In the genomic region with DNA sequence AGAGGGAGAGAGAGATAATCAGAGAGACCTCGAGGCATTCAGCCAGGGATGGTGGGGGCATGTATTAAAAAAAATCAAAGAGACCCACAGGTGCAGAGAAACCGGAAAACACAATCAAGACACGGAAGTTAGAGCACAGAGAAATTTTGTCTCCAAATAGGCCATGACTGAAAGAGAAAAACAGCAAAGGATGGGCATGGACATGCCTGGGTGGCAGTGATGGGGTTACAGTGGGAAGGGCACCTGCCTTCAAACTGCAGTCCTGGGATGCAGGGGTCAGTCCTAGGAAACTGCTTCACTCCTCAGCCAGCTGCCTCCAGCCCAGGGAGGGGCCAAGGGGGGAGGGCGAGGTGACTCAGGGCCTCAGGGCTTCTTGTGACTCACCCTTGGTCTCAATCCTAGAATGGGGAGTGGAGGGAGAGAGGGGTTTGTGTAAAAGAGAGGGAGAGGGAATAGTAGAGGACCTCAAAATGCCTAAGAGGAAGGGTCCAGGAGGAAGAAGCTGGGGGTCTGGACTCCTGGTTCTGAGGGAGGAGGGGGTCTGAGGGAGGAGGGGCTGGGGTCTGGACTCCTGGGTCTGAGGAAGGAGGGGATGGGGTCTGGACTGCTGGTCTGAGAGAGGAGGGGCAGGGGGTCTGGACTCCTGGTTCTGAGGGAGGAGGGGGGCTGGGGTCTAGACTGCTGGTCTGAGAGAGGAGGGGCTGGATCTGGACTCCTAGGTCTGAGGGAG, we compare ENCODE assay signal across 2 cellular contexts.
TF ChIP-seq lines count a peak whose summit lies in the region.

No MANE protein-coding gene starts in this region.

TF ChIP-seq in HCT116, 20 proteins besides CTCF, POLR2A, EP300 and RAD21 (continued from another document):
- TF ChIP-seq SP1 (IDR thresholded peaks at IDR 0.05; ENCODE audit: low read depth) (peak; percentile 85), ZNF274 (IDR thresholded peaks at IDR 0.05; ENCODE audit: low read depth, low read length) (no peak), TCF7L2 (IDR thresholded peaks at IDR 0.05; ENCODE audit: borderline replicate concordance, extremely low read depth, insufficient read depth, insufficient read length) (peak; percentile 53), EZH2 (IDR thresholded peaks at IDR 0.05) (no peak), ATF3 (IDR thresholded peaks at IDR 0.05) (no peak), YY1 (IDR thresholded peaks at IDR 0.05; ENCODE audit: extremely low read depth, insufficient replicate concordance, low read depth, low read length) (peak; percentile 57), CEBPB (IDR thresholded peaks at IDR 0.05; ENCODE audit: low read depth) (no peak), ZFX (IDR thresholded peaks at IDR 0.05) (no peak), ELF1 (IDR thresholded peaks at IDR 0.05; ENCODE audit: borderline replicate concordance, low read depth) (no peak), CBX3 (IDR thresholded peaks at IDR 0.05; ENCODE audit: low read depth) (peak; percentile 69; the same call in 1 of the 2 replicates), JUND (IDR thresholded peaks at IDR 0.05) (peak; percentile 92), ZBTB33 (IDR thresholded peaks at IDR 0.05; ENCODE audit: extremely low read depth, insufficient replicate concordance, low read length) (peak; percentile 19), EZH2phosphoT487 (IDR thresholded peaks at IDR 0.05; ENCODE audit: borderline replicate concordance) (no peak), FOSL1 (IDR thresholded peaks at IDR 0.05; ENCODE audit: low read depth) (peak; percentile 93)
- TF ChIP-seq, protein P1, sequence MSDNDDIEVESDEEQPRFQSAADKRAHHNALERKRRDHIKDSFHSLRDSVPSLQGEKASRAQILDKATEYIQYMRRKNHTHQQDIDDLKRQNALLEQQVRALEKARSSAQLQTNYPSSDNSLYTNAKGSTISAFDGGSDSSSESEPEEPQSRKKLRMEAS (IDR thresholded peaks at IDR 0.05): peak; percentile 45; the same call in 1 of the 2 replicates
TF ChIP-seq in HCT116: peak in this region for 9.

TF ChIP-seq in SK-N-SH treated with all-trans-retinoic acid at 6 μM for 48 hours, 23 proteins besides CTCF, POLR2A, EP300 and RAD21:
- TF ChIP-seq, protein P2, sequence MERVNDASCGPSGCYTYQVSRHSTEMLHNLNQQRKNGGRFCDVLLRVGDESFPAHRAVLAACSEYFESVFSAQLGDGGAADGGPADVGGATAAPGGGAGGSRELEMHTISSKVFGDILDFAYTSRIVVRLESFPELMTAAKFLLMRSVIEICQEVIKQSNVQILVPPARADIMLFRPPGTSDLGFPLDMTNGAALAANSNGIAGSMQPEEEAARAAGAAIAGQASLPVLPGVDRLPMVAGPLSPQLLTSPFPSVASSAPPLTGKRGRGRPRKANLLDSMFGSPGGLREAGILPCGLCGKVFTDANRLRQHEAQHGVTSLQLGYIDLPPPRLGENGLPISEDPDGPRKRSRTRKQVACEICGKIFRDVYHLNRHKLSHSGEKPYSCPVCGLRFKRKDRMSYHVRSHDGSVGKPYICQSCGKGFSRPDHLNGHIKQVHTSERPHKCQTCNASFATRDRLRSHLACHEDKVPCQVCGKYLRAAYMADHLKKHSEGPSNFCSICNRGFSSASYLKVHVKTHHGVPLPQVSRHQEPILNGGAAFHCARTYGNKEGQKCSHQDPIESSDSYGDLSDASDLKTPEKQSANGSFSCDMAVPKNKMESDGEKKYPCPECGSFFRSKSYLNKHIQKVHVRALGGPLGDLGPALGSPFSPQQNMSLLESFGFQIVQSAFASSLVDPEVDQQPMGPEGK (CRISPR knock-in tag; IDR thresholded peaks at IDR 0.05; ENCODE audit: borderline replicate concordance): peak; percentile 46; the same call in 1 of the 2 replicates
- TF ChIP-seq ZFP30 (CRISPR knock-in tag; IDR thresholded peaks at IDR 0.05): no peak
- TF ChIP-seq, protein P3, sequence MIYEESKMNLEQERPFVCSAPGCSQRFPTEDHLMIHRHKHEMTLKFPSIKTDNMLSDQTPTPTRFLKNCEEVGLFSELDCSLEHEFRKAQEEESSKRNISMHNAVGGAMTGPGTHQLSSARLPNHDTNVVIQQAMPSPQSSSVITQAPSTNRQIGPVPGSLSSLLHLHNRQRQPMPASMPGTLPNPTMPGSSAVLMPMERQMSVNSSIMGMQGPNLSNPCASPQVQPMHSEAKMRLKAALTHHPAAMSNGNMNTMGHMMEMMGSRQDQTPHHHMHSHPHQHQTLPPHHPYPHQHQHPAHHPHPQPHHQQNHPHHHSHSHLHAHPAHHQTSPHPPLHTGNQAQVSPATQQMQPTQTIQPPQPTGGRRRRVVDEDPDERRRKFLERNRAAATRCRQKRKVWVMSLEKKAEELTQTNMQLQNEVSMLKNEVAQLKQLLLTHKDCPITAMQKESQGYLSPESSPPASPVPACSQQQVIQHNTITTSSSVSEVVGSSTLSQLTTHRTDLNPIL (CRISPR knock-in tag; IDR thresholded peaks at IDR 0.05; ENCODE audit: low read depth): no peak
